Comparison of ENCODE assay signal across 23 cellular contexts in genomic region chr1:187390157-187390556, GRCh38.
DNase-seq lines count a peak whose midpoint lies in the region; ATAC-seq and TF ChIP-seq lines count a peak whose summit lies in the region.
"Had no signal": no experiment of that assay in that cellular context is flagged by ENCODE, and none has a peak within 500 bp of the region (broad histone marks: within the 10 kb centered on the region; RNA-seq: fewer than 3 reads in every experiment).

No MANE protein-coding gene starts in this region.

- H3K27me3 ChIP-seq in endodermal cell (ENCODE audit: control insufficient read depth, insufficient read depth, low read length, poor library complexity, severe bottlenecking) (no peaks in the 10 kb centered on the region), smooth muscle cell (ENCODE audit: low read depth) (no peaks in the 10 kb centered on the region)
- H3K27me3 ChIP-seq in CD4-positive, alpha-beta T cell (ENCODE audit: control insufficient read depth, insufficient read depth, low read length), result no peaks in the 10 kb centered on the region
- H3K27me3 ChIP-seq: heart right ventricle, Peyer's patch, right lobe of liver, testis had no signal

- TF ChIP-seq CTCF in endodermal cell (conservative IDR thresholded peaks at IDR 0.05) (no peak), smooth muscle cell (IDR thresholded peaks at IDR 0.05; ENCODE audit: borderline replicate concordance, insufficient read depth, poor library complexity, severe bottlenecking) (no peak)
- no peak for TF ChIP-seq CTCF in CD4-positive, alpha-beta T cell (IDR thresholded peaks at IDR 0.05)

- H3K27me3 Mint-ChIP-seq in endodermal cell (ENCODE audit: insufficient read depth), result no peaks in the 10 kb centered on the region
- no peaks in the 10 kb centered on the region for H3K27me3 Mint-ChIP-seq in CD4-positive, alpha-beta T cell
- H3K27me3 Mint-ChIP-seq in activated naive CD8-positive, alpha-beta T cell treated with anti-CD3 and anti-CD28 coated beads, Interleukin-2, amount 50 U/mL, for 24 hours, result no peaks in the 10 kb centered on the region
- H3K27me3 Mint-ChIP-seq: activated naive CD4-positive, alpha-beta T cell treated with anti-CD3 and anti-CD28 coated beads, Interleukin-2, amount 50 U/mL, for 24 hours; CD4-positive, CD25-positive, alpha-beta regulatory T cell; IgD-negative memory B cell; naive B cell had no signal

- no peaks in the 10 kb centered on the region for H3K36me3 ChIP-seq in endodermal cell (ENCODE audit: control insufficient read depth, insufficient read depth, low read length)
- H3K36me3 ChIP-seq in smooth muscle cell (ENCODE audit: low read depth), result no peaks in the 10 kb centered on the region
- H3K36me3 ChIP-seq: heart right ventricle, Peyer's patch, right lobe of liver had no signal

- no peak overlapping the region for H3K4me3 Mint-ChIP-seq in endodermal cell
- no peak overlapping the region for H3K4me3 Mint-ChIP-seq in CD4-positive, alpha-beta T cell
- H3K4me3 Mint-ChIP-seq in activated naive CD8-positive, alpha-beta T cell treated with anti-CD3 and anti-CD28 coated beads, Interleukin-2, amount 50 U/mL, for 24 hours, result no peak overlapping the region
- H3K4me3 Mint-ChIP-seq: activated naive CD4-positive, alpha-beta T cell treated with anti-CD3 and anti-CD28 coated beads, Interleukin-2, amount 50 U/mL, for 24 hours; activated T-cell treated with anti-CD3 and anti-CD28 coated beads, Interleukin-2, amount 50 U/mL, for 4 hours; CD4-positive, CD25-positive, alpha-beta regulatory T cell; IgD-negative memory B cell; naive B cell; stimulated activated effector memory CD8-positive, alpha-beta T cell treated with anti-CD3 and anti-CD28 coated beads, Interleukin-12 subunit alpha, Interleukin-12 subunit beta, amount 100 ng/mL, for 72 hours had no signal

- 37 to 58% methylated on average over 2 to 3 of the region's 3 CpGs for WGBS in endodermal cell (ENCODE audit: insufficient coverage in 1 of 2, insufficient read length in 1 of 2), 2 experiments
- 28% methylated on average over 3 of the region's 3 CpGs for WGBS in smooth muscle cell (ENCODE audit: low lambda C conversion rate)

- H3K4me2 ChIP-seq in smooth muscle cell, result no peak overlapping the region

- CTCF ChIA-PET in CD4-positive, alpha-beta T cell (lab: Charles Lee), result no interaction called here

- peaks cover 6% of the 10 kb centered on the region for H3K4me1 ChIP-seq in endodermal cell (ENCODE audit: control insufficient read depth, insufficient read depth, low read length)
- no peaks in the 10 kb centered on the region for H3K4me1 ChIP-seq in smooth muscle cell (ENCODE audit: low read depth)
- H3K4me1 ChIP-seq: heart right ventricle, Peyer's patch, right lobe of liver, testis had no signal

- H3K9me3 Mint-ChIP-seq in endodermal cell, result no peaks in the 10 kb centered on the region
- peaks cover 4% of the 10 kb centered on the region for H3K9me3 Mint-ChIP-seq in CD4-positive, alpha-beta T cell
- H3K9me3 Mint-ChIP-seq in activated naive CD8-positive, alpha-beta T cell treated with anti-CD3 and anti-CD28 coated beads, Interleukin-2, amount 50 U/mL, for 24 hours, result no peaks in the 10 kb centered on the region
- H3K9me3 Mint-ChIP-seq: activated naive CD4-positive, alpha-beta T cell treated with anti-CD3 and anti-CD28 coated beads, Interleukin-2, amount 50 U/mL, for 24 hours; activated T-cell treated with anti-CD3 and anti-CD28 coated beads, Interleukin-2, amount 50 U/mL, for 4 hours; CD4-positive, CD25-positive, alpha-beta regulatory T cell had no signal

- ATAC-seq in CD4-positive, alpha-beta T cell (ENCODE audit: poor library complexity), result no peak
- ATAC-seq in activated naive CD8-positive, alpha-beta T cell treated with anti-CD3 and anti-CD28 coated beads, Interleukin-2, amount 50 U/mL, for 24 hours, result no peak
- ATAC-seq: activated T-cell treated with anti-CD3 and anti-CD28 coated beads, Interleukin-2, amount 50 U/mL, for 4 hours; heart right ventricle; right lobe of liver; stimulated activated effector memory CD8-positive, alpha-beta T cell treated with anti-CD3 and anti-CD28 coated beads, Interleukin-12 subunit alpha, Interleukin-12 subunit beta, amount 100 ng/mL, for 72 hours had no signal

- POLR2A ChIA-PET in CD4-positive, alpha-beta T cell (lab: Charles Lee), result no interaction called here

- H2AFZ ChIP-seq in smooth muscle cell (ENCODE audit: low read depth), result no peak overlapping the region

- H3K9me3 ChIP-seq in endodermal cell (ENCODE audit: control insufficient read depth, low read length) (no peaks in the 10 kb centered on the region), smooth muscle cell (replicated peaks; ENCODE audit: low read depth) (no peaks in the 10 kb centered on the region)
- H3K9me3 ChIP-seq in CD4-positive, alpha-beta T cell (ENCODE audit: control insufficient read depth, low read length), result no peaks in the 10 kb centered on the region
- H3K9me3 ChIP-seq: heart right ventricle, Peyer's patch, right lobe of liver, testis had no signal

- intact Hi-C loops in CD4-positive, alpha-beta T cell (cut with DNase I, micrococcal nuclease), result no loop called here

- H3K36me3 Mint-ChIP-seq in endodermal cell (ENCODE audit: low read depth), result peaks cover 2% of the 10 kb centered on the region
- no peaks in the 10 kb centered on the region for H3K36me3 Mint-ChIP-seq in CD4-positive, alpha-beta T cell (ENCODE audit: low read depth)
- no peaks in the 10 kb centered on the region for H3K36me3 Mint-ChIP-seq in activated naive CD8-positive, alpha-beta T cell treated with anti-CD3 and anti-CD28 coated beads, Interleukin-2, amount 50 U/mL, for 24 hours (ENCODE audit: low read depth)
- H3K36me3 Mint-ChIP-seq: activated naive CD4-positive, alpha-beta T cell treated with anti-CD3 and anti-CD28 coated beads, Interleukin-2, amount 50 U/mL, for 24 hours; CD4-positive, CD25-positive, alpha-beta regulatory T cell; IgD-negative memory B cell; naive B cell; stimulated activated effector memory CD8-positive, alpha-beta T cell treated with anti-CD3 and anti-CD28 coated beads, Interleukin-12 subunit alpha, Interleukin-12 subunit beta, amount 100 ng/mL, for 72 hours had no signal

- peak overlapping the region; percentile 74 for H3K27ac Mint-ChIP-seq in endodermal cell
- no peak overlapping the region for H3K27ac Mint-ChIP-seq in CD4-positive, alpha-beta T cell
- H3K27ac Mint-ChIP-seq in activated naive CD8-positive, alpha-beta T cell treated with anti-CD3 and anti-CD28 coated beads, Interleukin-2, amount 50 U/mL, for 24 hours, result no peak overlapping the region
- H3K27ac Mint-ChIP-seq: activated naive CD4-positive, alpha-beta T cell treated with anti-CD3 and anti-CD28 coated beads, Interleukin-2, amount 50 U/mL, for 24 hours; CD4-positive, CD25-positive, alpha-beta regulatory T cell; IgD-negative memory B cell; stimulated activated effector memory CD8-positive, alpha-beta T cell treated with anti-CD3 and anti-CD28 coated beads, Interleukin-12 subunit alpha, Interleukin-12 subunit beta, amount 100 ng/mL, for 72 hours had no signal

- no peaks in the 10 kb centered on the region for H3F3A ChIP-seq in smooth muscle cell (ENCODE audit: low read depth)

- DNase-seq in A172 (ENCODE audit: low spot score) (peak; percentile 32), EH (ENCODE audit: low read depth) (peak; percentile 2), NCI-H69 (lab: John Stamatoyannopoulos, UW) (peak; percentile 59), endodermal cell (no peak), smooth muscle cell (lab: John Stamatoyannopoulos, UW; ENCODE audit: unreplicated experiment) (no peak), GM03348 (ENCODE audit: low spot score) (no peak)
- DNase-seq in CD4-positive, alpha-beta T cell, result no peak
- no peak for DNase-seq in activated naive CD8-positive, alpha-beta T cell treated with anti-CD3 and anti-CD28 coated beads, Interleukin-2, amount 50 U/mL, for 24 hours
- DNase-seq: activated CD4-positive, CD25-positive, alpha-beta regulatory T cell treated with anti-CD3 and anti-CD28 coated beads, Interleukin-2, amount 50 U/mL, for 72 hours; activated T-cell treated with anti-CD3 and anti-CD28 coated beads, Interleukin-2, amount 50 U/mL, for 4 hours; CD4-positive, CD25-positive, alpha-beta regulatory T cell; H7; heart right ventricle; mammary epithelial cell; naive B cell; NCI-H2029 treated with DMSO at 0.1 percent for 48 hours; NCI-H526 treated with DMSO at 0.1 percent for 48 hours; Peyer's patch; right lobe of liver; testis had no signal

- no peaks in the 10 kb centered on the region for H3K79me2 ChIP-seq in smooth muscle cell (ENCODE audit: low read depth)

- no peak overlapping the region for H3K27ac ChIP-seq in endodermal cell (ENCODE audit: low read depth, low read length)
- no peak overlapping the region for H3K27ac ChIP-seq in CD4-positive, alpha-beta T cell (ENCODE audit: low read depth, low read length)
- H3K27ac ChIP-seq in smooth muscle cell (ENCODE audit: low read depth), result no peak overlapping the region
- H3K27ac ChIP-seq: heart right ventricle, Peyer's patch, right lobe of liver, testis had no signal

- H3K4me1 Mint-ChIP-seq in endodermal cell, result peaks cover 21% of the 10 kb centered on the region
- no peaks in the 10 kb centered on the region for H3K4me1 Mint-ChIP-seq in CD4-positive, alpha-beta T cell (ENCODE audit: low read depth)
- H3K4me1 Mint-ChIP-seq in activated naive CD8-positive, alpha-beta T cell treated with anti-CD3 and anti-CD28 coated beads, Interleukin-2, amount 50 U/mL, for 24 hours, result no peaks in the 10 kb centered on the region
- H3K4me1 Mint-ChIP-seq: activated naive CD4-positive, alpha-beta T cell treated with anti-CD3 and anti-CD28 coated beads, Interleukin-2, amount 50 U/mL, for 24 hours; IgD-negative memory B cell; naive B cell; stimulated activated effector memory CD8-positive, alpha-beta T cell treated with anti-CD3 and anti-CD28 coated beads, Interleukin-12 subunit alpha, Interleukin-12 subunit beta, amount 100 ng/mL, for 72 hours had no signal

- H4K20me1 ChIP-seq in smooth muscle cell (ENCODE audit: low read depth), result no peaks in the 10 kb centered on the region

- H3K4me3 ChIP-seq in endodermal cell (ENCODE audit: low read length) (no peak overlapping the region), smooth muscle cell (no peak overlapping the region)
- H3K4me3 ChIP-seq: heart right ventricle, Peyer's patch, right lobe of liver, testis had no signal

- H3K9ac ChIP-seq in endodermal cell (ENCODE audit: extremely low read depth, low read length, poor library complexity, severe bottlenecking), result peak overlapping the region; percentile 4
- H3K9ac ChIP-seq in smooth muscle cell (ENCODE audit: low read depth), result no peak overlapping the region

Comparison
In these comparisons a context has a peak if more than half of its experiments do, and no peak if none do; other contexts are left out.
1. DNase-seq: peak in A172 (single experiment), EH (single experiment) and NCI-H69 (single experiment); none in endodermal cell (single experiment), CD4-positive, alpha-beta T cell (0 of 10), smooth muscle cell (single experiment), GM03348 (single experiment) and activated naive CD8-positive, alpha-beta T cell treated with anti-CD3 and anti-CD28 coated beads, Interleukin-2, amount 50 U/mL, for 24 hours (single experiment).